ENCODE assay signal across 27 cellular contexts in the genomic region with DNA sequence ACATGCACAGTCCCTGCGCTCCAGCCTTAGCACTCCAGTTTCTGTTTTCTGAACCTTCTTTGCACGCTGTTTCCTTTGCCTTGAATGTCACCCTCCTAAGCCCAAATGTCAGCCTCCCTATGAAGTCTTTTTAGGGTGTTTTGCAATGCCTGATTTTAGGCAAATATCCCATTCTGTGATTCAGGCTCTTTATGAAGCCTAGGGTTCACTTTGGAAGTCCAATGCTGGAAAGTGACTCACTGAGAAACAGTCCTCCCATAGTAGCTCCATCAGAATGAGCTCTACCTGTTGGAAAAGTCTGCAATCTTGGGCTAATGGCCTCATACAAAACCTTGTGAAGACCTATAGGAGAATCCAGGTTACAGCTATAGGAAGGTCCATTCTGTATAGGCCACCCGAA. TPM values are rescaled to one million over a fixed set of nuclear protein-coding genes. Genes with fewer than 3 reads are reported as not detected.
"Had no signal": no experiment of that assay in that cellular context is flagged by ENCODE, and none has a peak within 500 bp of the region (broad histone marks: within the 10 kb centered on the region; RNA-seq: fewer than 3 reads in every experiment).

No MANE protein-coding gene starts in this region.

- DNase-seq: activated CD4-positive, alpha-beta memory T cell treated with anti-CD3 and anti-CD28 coated beads, Interleukin-2, amount 10 ng/mL, durations not matched to agents 7 days and 5 days; activated CD4-positive, alpha-beta T cell treated with anti-CD3 and anti-CD28 coated beads for 48 hours; activated CD4-positive, CD25-positive, alpha-beta regulatory T cell; activated gamma-delta T cell; activated naive CD4-positive, alpha-beta T cell treated with anti-CD3 and anti-CD28 coated beads, Interleukin-2, amount 50 U/mL, for 16 hours; activated naive CD8-positive, alpha-beta T cell treated with anti-CD3 and anti-CD28 coated beads, Interleukin-2, amount 50 U/mL, for 24 hours; activated T-cell treated with anti-CD3 and anti-CD28 coated beads for 4 hours; caudate nucleus; effector CD4-positive, alpha-beta T cell; erythroblast; foreskin melanocyte; glutamatergic neuron; immature natural killer cell; left ventricle myocardium inferior; naive thymus-derived CD4-positive, alpha-beta T cell; occipital lobe; posterior cingulate gyrus; sigmoid colon; stimulated activated CD4-positive, alpha-beta T cell treated with anti-CD3 and anti-CD28 coated beads, Interleukin-2, amount 100 ng/mL, for 48 hours; stimulated activated CD8-positive, alpha-beta memory T cell treated with anti-CD3 and anti-CD28 coated beads, Interleukin-4, amount 100 ng/mL, for 48 hours; stimulated activated naive B cell treated with anti-CD40 and anti-IgM and Interleukin-4, amounts not matched to agents 10 μg/mL and 1 μg/mL and 100 μg/mL, for 72 hours; T-helper 9 cell had no signal

- H3K4me1 ChIP-seq: left ventricle myocardium inferior, sigmoid colon, vagina had no signal

- H3K9me3 ChIP-seq: left ventricle myocardium inferior, sigmoid colon, thoracic aorta, vagina had no signal

- H3K4me3 ChIP-seq: hepatocyte, left ventricle myocardium inferior, sigmoid colon, thoracic aorta, vagina had no signal

- H3K36me3 ChIP-seq: left ventricle myocardium inferior, sigmoid colon, thoracic aorta, vagina had no signal

- H3K27ac ChIP-seq: hepatocyte, left ventricle myocardium inferior, sigmoid colon, thoracic aorta, vagina had no signal

- H3K27me3 ChIP-seq: hepatocyte, sigmoid colon, vagina had no signal

RNA-seq across cellular contexts. Expression of gene LAMB4, which starts 5.3 kb away (rescaled TPM):
- total RNA-seq: activated CD4-positive, alpha-beta memory T cell treated with anti-CD3 and anti-CD28 coated beads, Interleukin-2, amount 10 ng/mL, durations not matched to agents 7 days and 5 days; lung microvascular endothelial cell; T-helper 1 cell treated with Interleukin-12 subunit alpha and Interleukin-12 subunit beta and Interleukin-4 antibody, amounts not matched to agents 30 ng/mL and 1 ng/mL, for 36 hours had no signal
